11 cellular contexts compared by ENCODE assay signal in the genomic region with DNA sequence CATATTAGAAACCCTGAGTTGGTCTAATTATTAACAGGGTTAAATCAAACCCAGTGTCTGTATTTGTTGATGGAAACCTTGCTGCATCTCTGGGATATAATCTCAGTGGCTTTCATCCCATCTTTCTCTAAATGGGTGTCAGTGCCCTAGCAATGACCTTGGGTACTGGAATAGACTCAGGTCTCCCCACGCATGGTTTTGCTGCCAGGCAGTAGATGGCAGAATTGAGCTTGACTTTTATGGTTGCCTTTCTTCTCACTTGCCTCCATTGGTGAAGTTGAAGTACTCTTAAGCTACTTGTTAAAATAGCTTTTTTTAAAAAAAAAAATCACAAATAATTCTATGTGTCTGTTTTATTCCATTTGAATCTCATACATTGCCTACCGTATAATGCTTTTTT.
DNase-seq lines count a peak whose midpoint lies in the region; ATAC-seq and TF ChIP-seq lines count a peak whose summit lies in the region.
"Had no signal": no experiment of that assay in that cellular context is flagged by ENCODE, and none has a peak within 500 bp of the region (broad histone marks: within the 10 kb centered on the region; RNA-seq: fewer than 3 reads in every experiment).

No MANE protein-coding gene starts in this region.

- H3K9ac ChIP-seq in SK-N-MC (ENCODE audit: insufficient read length), result no peak overlapping the region

- H3K27ac ChIP-seq in DOHH2 (ENCODE audit: low read depth, low read length), result no peak overlapping the region
- H3K27ac ChIP-seq in SK-N-MC, result peak overlapping the region; percentile 53; the same call in 1 of the 2 replicates

- no peak overlapping the region for H3K4me3 ChIP-seq in DOHH2 (ENCODE audit: low read length)
- H3K4me3 ChIP-seq in SK-N-MC, result no peak overlapping the region

- H3F3A ChIP-seq in DOHH2 (ENCODE audit: control insufficient read depth, insufficient read depth), result no peaks in the 10 kb centered on the region

- TF ChIP-seq CTCF in DOHH2 (IDR thresholded peaks at IDR 0.05; ENCODE audit: low read depth, low read length, poor library complexity, severe bottlenecking), result peak; percentile 53

- CTCF ChIA-PET in HEK293T (lab: Yijun Ruan, JAX), result interaction anchor here (0.6 to 0.7 kb wide), 4 partner anchors 28 to 327 kb away, joined by 3 to 7 read pairs (median 4); no protein-coding TSS in a partner anchor

- DNase-seq in HEK293T (ENCODE audit: extremely low spot score) (peak; percentile 14), SK-N-MC (ENCODE audit: low read depth, low spot score) (no peak), iPS-NIHi7 (ENCODE audit: extremely low spot score) (peak; percentile 20), activated T-cell treated with anti-CD3 and anti-CD28 coated beads for 4 hours (no peak), cerebellar cortex (ENCODE audit: low spot score) (no peak)
- no peak for DNase-seq in stimulated activated CD4-positive, alpha-beta T cell treated with anti-CD3 and anti-CD28 coated beads, Interleukin-12 subunit alpha, Interleukin-12 subunit beta, amount 100 ng/mL, for 4 hours
- DNase-seq: NCI-H2171 treated with DMSO at 0.1 percent for 48 hours; nephron progenitor cell; stimulated activated CD4-positive, alpha-beta T cell treated with anti-CD3 and anti-CD28 coated beads, Interleukin-1b, Interleukin-23, amount 100 ng/mL, for 48 hours had no signal

- no peak overlapping the region for H3K4me2 ChIP-seq in DOHH2 (ENCODE audit: low read length)

- H3K79me2 ChIP-seq in DOHH2 (ENCODE audit: control insufficient read depth, low read length), result no peaks in the 10 kb centered on the region

- POLR2A ChIA-PET in HEK293T (lab: Yijun Ruan, JAX), result interaction anchor here (0.6 kb wide), 1 partner anchor 40 kb away, joined by 4 read pairs; no protein-coding TSS in a partner anchor

- no peaks in the 10 kb centered on the region for H3K9me2 ChIP-seq in DOHH2 (replicated peaks; ENCODE audit: control insufficient read depth, low read length)

- no peaks in the 10 kb centered on the region for H3K4me1 ChIP-seq in DOHH2 (ENCODE audit: control insufficient read depth, low read length)

- no peak for ATAC-seq in HG03521 (IDR thresholded peaks at IDR 0.05; ENCODE audit: unreplicated experiment)

- H3K9me3 ChIP-seq in DOHH2 (ENCODE audit: control insufficient read depth, insufficient read depth, low read length) (no peaks in the 10 kb centered on the region), SK-N-MC (ENCODE audit: low read depth, low read length) (no peaks in the 10 kb centered on the region)

- H3K36me3 ChIP-seq in DOHH2 (ENCODE audit: control insufficient read depth, low read length) (no peaks in the 10 kb centered on the region), SK-N-MC (ENCODE audit: insufficient read depth, low read length) (no peaks in the 10 kb centered on the region)

- no peaks in the 10 kb centered on the region for H4K20me1 ChIP-seq in DOHH2 (ENCODE audit: control insufficient read depth, insufficient read depth, low read depth, low read length)

- no peaks in the 10 kb centered on the region for H3K27me3 ChIP-seq in DOHH2 (ENCODE audit: control insufficient read depth, low read length)

TF ChIP-seq in HEK293T, 16 proteins besides CTCF, POLR2A, EP300 and RAD21:
- TF ChIP-seq, protein P1, sequence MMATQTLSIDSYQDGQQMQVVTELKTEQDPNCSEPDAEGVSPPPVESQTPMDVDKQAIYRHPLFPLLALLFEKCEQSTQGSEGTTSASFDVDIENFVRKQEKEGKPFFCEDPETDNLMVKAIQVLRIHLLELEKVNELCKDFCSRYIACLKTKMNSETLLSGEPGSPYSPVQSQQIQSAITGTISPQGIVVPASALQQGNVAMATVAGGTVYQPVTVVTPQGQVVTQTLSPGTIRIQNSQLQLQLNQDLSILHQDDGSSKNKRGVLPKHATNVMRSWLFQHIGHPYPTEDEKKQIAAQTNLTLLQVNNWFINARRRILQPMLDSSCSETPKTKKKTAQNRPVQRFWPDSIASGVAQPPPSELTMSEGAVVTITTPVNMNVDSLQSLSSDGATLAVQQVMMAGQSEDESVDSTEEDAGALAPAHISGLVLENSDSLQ (IDR thresholded peaks at IDR 0.05), result no peak
- TF ChIP-seq ARNT (IDR thresholded peaks at IDR 0.05) (no peak), FOXK2 (IDR thresholded peaks at IDR 0.05) (no peak), NFRKB (IDR thresholded peaks at IDR 0.05) (no peak), HDGF (IDR thresholded peaks at IDR 0.05; ENCODE audit: borderline replicate concordance) (no peak)

Comparison
In these comparisons a context has a peak if more than half of its experiments do, and no peak if none do; other contexts are left out.
1. DNase-seq: peak in HEK293T (single experiment) and iPS-NIHi7 (single experiment); none in SK-N-MC (single experiment), activated T-cell treated with anti-CD3 and anti-CD28 coated beads for 4 hours (single experiment), stimulated activated CD4-positive, alpha-beta T cell treated with anti-CD3 and anti-CD28 coated beads, Interleukin-12 subunit alpha, Interleukin-12 subunit beta, amount 100 ng/mL, for 4 hours (single experiment) and cerebellar cortex (single experiment).